Comparison of ENCODE assay signal across 1 cellular context in the genomic region with DNA sequence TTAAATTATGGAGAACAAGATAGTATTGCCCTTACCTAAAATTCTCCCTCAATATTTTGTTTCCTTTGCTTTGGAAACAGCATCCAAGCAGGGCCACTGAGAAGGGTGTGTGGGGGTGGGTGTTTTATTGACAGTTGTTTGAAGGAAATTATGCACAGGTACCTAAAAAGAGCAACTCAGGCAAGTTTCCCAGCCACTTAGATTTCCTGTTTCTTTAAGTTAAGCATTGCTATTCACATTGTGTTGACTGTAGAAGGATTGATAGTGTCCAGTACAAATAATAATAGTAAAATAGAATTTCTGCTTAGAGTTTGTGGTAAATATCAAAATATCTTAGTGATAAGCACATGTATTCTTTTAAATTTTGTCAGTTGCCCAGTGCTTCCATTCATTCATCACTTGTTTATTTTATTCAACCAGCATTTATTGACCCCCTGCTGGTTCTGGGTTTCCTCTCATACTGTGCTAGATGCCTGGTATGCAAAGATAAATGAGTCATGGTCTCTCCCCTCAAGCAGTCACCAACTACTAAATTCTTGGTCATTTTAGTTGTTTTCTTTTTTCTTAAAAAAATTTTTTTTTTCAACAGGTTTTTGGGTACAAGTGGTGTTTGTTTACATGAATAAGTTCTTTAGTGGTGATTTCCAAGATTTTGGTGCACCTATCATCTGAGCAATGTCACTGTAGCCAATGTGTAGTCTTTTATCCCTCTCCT.
TF ChIP-seq lines count a peak whose summit lies in the region.

No MANE protein-coding gene starts in this region.

TF ChIP-seq in endothelial cell of umbilical vein, 7 proteins besides CTCF, POLR2A, EP300 and RAD21:
- TF ChIP-seq, protein P1, sequence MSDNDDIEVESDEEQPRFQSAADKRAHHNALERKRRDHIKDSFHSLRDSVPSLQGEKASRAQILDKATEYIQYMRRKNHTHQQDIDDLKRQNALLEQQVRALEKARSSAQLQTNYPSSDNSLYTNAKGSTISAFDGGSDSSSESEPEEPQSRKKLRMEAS (IDR thresholded peaks at IDR 0.05; ENCODE audit: insufficient read depth, insufficient read length), result no peak
- TF ChIP-seq JUN (IDR thresholded peaks at IDR 0.05; ENCODE audit: borderline replicate concordance, insufficient read depth, insufficient read length, low read depth), result peak; percentile 57
- TF ChIP-seq FOS (IDR thresholded peaks at IDR 0.05; ENCODE audit: borderline replicate concordance, insufficient read depth, low read length), result peak; percentile 65
